8 cellular contexts compared by ENCODE assay signal in the genomic region with DNA sequence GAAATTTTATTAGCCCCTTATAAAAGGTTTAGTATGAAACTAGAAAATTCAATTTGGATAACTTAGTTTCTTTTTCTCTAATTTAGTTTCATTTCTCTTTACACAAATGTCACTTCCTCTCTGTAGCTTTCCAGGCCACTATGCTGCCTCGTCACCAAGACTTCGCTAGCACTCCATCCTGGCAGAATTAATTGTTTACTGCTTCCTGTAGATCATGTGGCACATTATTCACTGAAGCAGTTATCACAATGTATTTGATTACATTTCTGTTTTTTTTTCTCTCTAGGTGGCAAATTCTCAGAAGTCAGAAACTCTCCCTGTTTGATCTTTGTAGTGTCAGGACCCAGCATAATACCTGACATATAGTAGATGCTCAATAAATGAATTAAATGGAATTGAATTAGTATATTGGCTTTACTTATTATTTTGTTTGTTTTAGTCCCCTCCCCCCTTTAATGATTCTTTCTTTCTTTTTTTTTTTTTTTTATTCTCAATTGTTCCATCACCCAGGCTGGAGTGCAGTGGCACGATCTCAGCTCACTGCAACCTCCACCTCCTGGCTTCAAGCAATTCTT. TPM values are rescaled to one million over a fixed set of nuclear protein-coding genes. Genes with fewer than 3 reads are reported as not detected.
DNase-seq lines count a peak whose midpoint lies in the region; ATAC-seq and TF ChIP-seq lines count a peak whose summit lies in the region.

No MANE protein-coding gene starts in this region.

- intact Hi-C loops in colonic mucosa (cut with DNase I): no loop called here

- H3K27ac Mint-ChIP-seq in activated CD8-positive, alpha-beta memory T cell treated with anti-CD3 and anti-CD28 coated beads, Interleukin-2, amount 10 ng/mL, durations not matched to agents 7 days and 5 days: peak overlapping the region; percentile 98
- peak overlapping the region; percentile 91 for H3K27ac Mint-ChIP-seq in T-helper 2 cell treated with Interferon-gamma antibody and Interleukin-4, amounts not matched to agents 5 μg/mL and 100 μg/mL, for 36 hours
- H3K27ac Mint-ChIP-seq in immature natural killer cell: peak overlapping the region; percentile 92 to 97 (median 94)

- no peak overlapping the region for H3K4me3 ChIP-seq in colonic mucosa

- no peak overlapping the region for H3K27ac ChIP-seq in colonic mucosa

- H3K36me3 ChIP-seq in colonic mucosa: no peaks in the 10 kb centered on the region

- H3K4me1 Mint-ChIP-seq in activated CD8-positive, alpha-beta memory T cell treated with anti-CD3 and anti-CD28 coated beads, Interleukin-2, amount 10 ng/mL, durations not matched to agents 7 days and 5 days: peaks cover 22% of the 10 kb centered on the region
- peaks cover 13% of the 10 kb centered on the region for H3K4me1 Mint-ChIP-seq in T-helper 2 cell treated with Interferon-gamma antibody and Interleukin-4, amounts not matched to agents 5 μg/mL and 100 μg/mL, for 36 hours (ENCODE audit: low read depth)
- H3K4me1 Mint-ChIP-seq in immature natural killer cell: peaks cover 12 to 14% of the 10 kb centered on the region in 2 donors

- H3K4me1 ChIP-seq in colonic mucosa: no peaks in the 10 kb centered on the region

- peak overlapping the region; percentile 52 for H3K4me3 Mint-ChIP-seq in activated CD8-positive, alpha-beta memory T cell treated with anti-CD3 and anti-CD28 coated beads, Interleukin-2, amount 10 ng/mL, durations not matched to agents 7 days and 5 days
- H3K4me3 Mint-ChIP-seq in T-helper 2 cell treated with Interferon-gamma antibody and Interleukin-4, amounts not matched to agents 5 μg/mL and 100 μg/mL, for 36 hours: peak overlapping the region; percentile 65
- H3K4me3 Mint-ChIP-seq in immature natural killer cell: peak overlapping the region; percentile 54 to 81 (median 64)

- no peaks in the 10 kb centered on the region for H3K27me3 ChIP-seq in colonic mucosa

- no peak for TF ChIP-seq CTCF in colonic mucosa (IDR thresholded peaks at IDR 0.05)

- ATAC-seq in activated CD8-positive, alpha-beta memory T cell treated with anti-CD3 and anti-CD28 coated beads, Interleukin-2, amount 10 ng/mL, durations not matched to agents 7 days and 5 days: peak; percentile 97
- peak; percentile 84 for ATAC-seq in HG03097 (IDR thresholded peaks at IDR 0.05; ENCODE audit: low FRiP score, unreplicated experiment)

- no peaks in the 10 kb centered on the region for H3K9me3 ChIP-seq in colonic mucosa

- H3K9ac ChIP-seq in colonic mucosa (ENCODE audit: low read depth in 2 of 2, low read length in 2 of 2): no peak overlapping the region

- H3K9me3 Mint-ChIP-seq in activated CD8-positive, alpha-beta memory T cell treated with anti-CD3 and anti-CD28 coated beads, Interleukin-2, amount 10 ng/mL, durations not matched to agents 7 days and 5 days (ENCODE audit: low read depth): no peaks in the 10 kb centered on the region
- H3K9me3 Mint-ChIP-seq in T-helper 2 cell treated with Interferon-gamma antibody and Interleukin-4, amounts not matched to agents 5 μg/mL and 100 μg/mL, for 36 hours: no peaks in the 10 kb centered on the region
- no peaks in the 10 kb centered on the region for H3K9me3 Mint-ChIP-seq in immature natural killer cell

- CTCF ChIA-PET in activated CD8-positive, alpha-beta memory T cell treated with anti-CD3 and anti-CD28 coated beads, Interleukin-2, amount 10 ng/mL, durations not matched to agents 7 days and 5 days (lab: Charles Lee): interaction anchor here (0.7 to 1.5 kb wide), 4 partner anchors 9 to 134 kb away, joined by 3 to 5 read pairs (median 3); a partner anchor contains a TSS

- DNase-seq in activated CD8-positive, alpha-beta memory T cell treated with anti-CD3 and anti-CD28 coated beads, Interleukin-2, amount 10 ng/mL, durations not matched to agents 7 days and 5 days: peak; percentile 75
- DNase-seq in activated CD8-positive, alpha-beta memory T cell treated with anti-CD3 and anti-CD28 coated beads for 24 hours: no peak
- peak; percentile 14 for DNase-seq in T-helper 2 cell treated with Interferon-gamma antibody and Interleukin-4, amounts not matched to agents 5 μg/mL and 100 μg/mL, for 36 hours (ENCODE audit: low spot score)
- DNase-seq in immature natural killer cell (peak; percentile 57 to 67 (median 64)), RKO (ENCODE audit: low spot score) (no peak), colonic mucosa (no peak), inferior parietal cortex (ENCODE audit: extremely low spot score) (no peak)

- H3K36me3 Mint-ChIP-seq in activated CD8-positive, alpha-beta memory T cell treated with anti-CD3 and anti-CD28 coated beads, Interleukin-2, amount 10 ng/mL, durations not matched to agents 7 days and 5 days: peaks cover 8% of the 10 kb centered on the region
- H3K36me3 Mint-ChIP-seq in T-helper 2 cell treated with Interferon-gamma antibody and Interleukin-4, amounts not matched to agents 5 μg/mL and 100 μg/mL, for 36 hours (ENCODE audit: low read depth): peaks cover 3% of the 10 kb centered on the region
- no peaks in the 10 kb centered on the region for H3K36me3 Mint-ChIP-seq in immature natural killer cell

- no peaks in the 10 kb centered on the region for H3K27me3 Mint-ChIP-seq in activated CD8-positive, alpha-beta memory T cell treated with anti-CD3 and anti-CD28 coated beads, Interleukin-2, amount 10 ng/mL, durations not matched to agents 7 days and 5 days
- H3K27me3 Mint-ChIP-seq in T-helper 2 cell treated with Interferon-gamma antibody and Interleukin-4, amounts not matched to agents 5 μg/mL and 100 μg/mL, for 36 hours (ENCODE audit: low read depth): no peaks in the 10 kb centered on the region
- H3K27me3 Mint-ChIP-seq in immature natural killer cell (ENCODE audit: low read depth in 3 of 3): peaks cover 1 to 2% (median 1%) of the 10 kb centered on the region in 3 donors

RNA-seq across cellular contexts. Expression of a gene that starts 9.3 kb away (rescaled TPM):
- total RNA-seq in activated CD8-positive, alpha-beta memory T cell treated with anti-CD3 and anti-CD28 coated beads, Interleukin-2, amount 10 ng/mL, durations not matched to agents 7 days and 5 days: 100 to 1,000 TPM in 1 of 2 experiments, 10 to 100 TPM in 1; 96.1 to 204 TPM
- 100 to 1,000 TPM; 114 to 196 (median 123) TPM for polyA plus RNA-seq in immature natural killer cell
- 100 to 1,000 TPM; 301 to 608 TPM for total RNA-seq in colonic mucosa

RNA-seq across cellular contexts. Expression of a gene that starts 30.6 kb away (rescaled TPM):
- 10 to 100 TPM; 37.7 to 49.0 TPM for total RNA-seq in activated CD8-positive, alpha-beta memory T cell treated with anti-CD3 and anti-CD28 coated beads, Interleukin-2, amount 10 ng/mL, durations not matched to agents 7 days and 5 days
- 10 to 100 TPM in 2 of 3 donors, 1 to 10 TPM in 1; 8.2 to 18.4 (median 17.1) TPM for polyA plus RNA-seq in immature natural killer cell
- 10 to 100 TPM; 23.6 to 26.0 TPM for total RNA-seq in colonic mucosa

Comparison
In these comparisons a context has a peak if more than half of its experiments do, and no peak if none do; other contexts are left out.
1. DNase-seq: peak in activated CD8-positive, alpha-beta memory T cell treated with anti-CD3 and anti-CD28 coated beads, Interleukin-2, amount 10 ng/mL, durations not matched to agents 7 days and 5 days (single experiment), T-helper 2 cell treated with Interferon-gamma antibody and Interleukin-4, amounts not matched to agents 5 μg/mL and 100 μg/mL, for 36 hours (single experiment) and immature natural killer cell (3 of 3); none in activated CD8-positive, alpha-beta memory T cell treated with anti-CD3 and anti-CD28 coated beads for 24 hours (single experiment), RKO (single experiment), colonic mucosa (single experiment) and inferior parietal cortex (single experiment).
2. Peak in every context shown above with its lines, with median percentiles within 50 percentile points of each other: H3K27ac Mint-ChIP-seq and H3K4me3 Mint-ChIP-seq.